ENCODE assay signal across 1 cellular context in the genomic region with DNA sequence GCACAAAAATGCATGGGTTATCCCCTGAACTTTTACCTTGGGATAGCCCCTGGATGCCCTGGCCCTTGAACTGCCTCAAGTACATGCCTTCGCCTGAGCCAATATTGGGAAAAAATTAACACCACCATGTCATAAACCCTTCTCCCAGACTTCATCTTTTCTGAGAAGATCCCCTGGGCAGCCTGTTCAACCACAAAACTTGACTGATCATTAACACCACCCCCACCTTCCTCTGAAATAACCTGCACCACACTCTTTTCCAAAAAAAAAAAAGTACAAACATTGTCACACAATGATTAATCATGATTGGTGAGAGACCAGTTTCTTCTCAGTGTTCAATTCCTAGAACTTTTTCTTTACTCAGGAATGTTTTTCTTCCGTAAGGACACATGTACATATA.
TF ChIP-seq lines count a peak whose summit lies in the region.

No MANE protein-coding gene starts in this region.

TF ChIP-seq in GM12878, 131 proteins besides CTCF, POLR2A, EP300 and RAD21:
- TF ChIP-seq ESRRA (IDR thresholded peaks at IDR 0.05; ENCODE audit: low read length), result no peak
- peak; percentile 36; the same call in 1 of the 2 replicates for TF ChIP-seq MTA2 (IDR thresholded peaks at IDR 0.05; ENCODE audit: low read depth)
- TF ChIP-seq IKZF2 (IDR thresholded peaks at IDR 0.05), result peak; percentile 27 to 48; a peak in 2 of 4 replicates
